In genomic region chr18:25137133-25137472, GRCh38 we compare ENCODE assay signal across 16 cellular contexts.
"Had no signal": no experiment of that assay in that cellular context is flagged by ENCODE, and none has a peak within 500 bp of the region (broad histone marks: within the 10 kb centered on the region; RNA-seq: fewer than 3 reads in every experiment).

No MANE protein-coding gene starts in this region.

- H3K4me3 ChIP-seq: body of pancreas, coronary artery, pancreas, tibial nerve had no signal

- H3K4me1 Mint-ChIP-seq: activated naive CD8-positive, alpha-beta T cell treated with anti-CD3 and anti-CD28 coated beads, Interleukin-2, amount 10 ng/mL, durations not matched to agents 7 days and 5 days had no signal

- ATAC-seq: body of pancreas, esophagus mucosa, pancreas, WTC11 had no signal

- H3K27ac Mint-ChIP-seq: activated CD4-positive, alpha-beta memory T cell treated with anti-CD3 and anti-CD28 coated beads for 36 hours; activated naive CD8-positive, alpha-beta T cell treated with anti-CD3 and anti-CD28 coated beads, Interleukin-2, amount 10 ng/mL, durations not matched to agents 7 days and 5 days; stimulated activated naive CD8-positive, alpha-beta T cell treated with anti-CD3 and anti-CD28 coated beads, Interleukin-15, Interleukin-2, amounts not matched to agents 100 ng/mL and 50 ng/mL, for 24 hours had no signal

- H3K9me3 ChIP-seq: body of pancreas, pancreas, tibial nerve had no signal

- H3K4me1 ChIP-seq: body of pancreas, pancreas had no signal

- H3K27me3 Mint-ChIP-seq: activated CD4-positive, alpha-beta memory T cell treated with anti-CD3 and anti-CD28 coated beads for 36 hours; activated naive CD8-positive, alpha-beta T cell treated with anti-CD3 and anti-CD28 coated beads, Interleukin-2, amount 10 ng/mL, durations not matched to agents 7 days and 5 days; stimulated activated naive CD8-positive, alpha-beta T cell treated with anti-CD3 and anti-CD28 coated beads, Interleukin-15, Interleukin-2, amounts not matched to agents 100 ng/mL and 50 ng/mL, for 24 hours had no signal

- H3K27me3 ChIP-seq: body of pancreas, pancreas, tibial nerve had no signal

- H3K4me3 Mint-ChIP-seq: activated CD4-positive, alpha-beta memory T cell treated with anti-CD3 and anti-CD28 coated beads for 36 hours; activated naive CD8-positive, alpha-beta T cell treated with anti-CD3 and anti-CD28 coated beads, Interleukin-2, amount 10 ng/mL, durations not matched to agents 7 days and 5 days; stimulated activated naive CD8-positive, alpha-beta T cell treated with anti-CD3 and anti-CD28 coated beads, Interleukin-15, Interleukin-2, amounts not matched to agents 100 ng/mL and 50 ng/mL, for 24 hours; WTC11 had no signal

- DNase-seq: activated CD4-positive, alpha-beta memory T cell treated with anti-CD3 and anti-CD28 coated beads for 36 hours; activated CD4-positive, alpha-beta T cell treated with anti-CD3 and anti-CD28 coated beads for 4 hours; activated naive CD4-positive, alpha-beta T cell; activated naive CD8-positive, alpha-beta T cell treated with anti-CD3 and anti-CD28 coated beads, Interleukin-2, amount 10 ng/mL, durations not matched to agents 7 days and 5 days; activated T-cell treated with anti-CD3 and anti-CD28 coated beads for 4 hours; body of pancreas; hippocampal formation; pancreas; stimulated activated CD4-positive, alpha-beta T cell treated with anti-CD3 and anti-CD28 coated beads, Interleukin-2, amount 100 ng/mL, for 24 hours had no signal

- H3K27ac ChIP-seq: body of pancreas, pancreas had no signal

- FAIRE-seq: islet of Langerhans, pancreas, urothelium cell line had no signal

- H3K36me3 Mint-ChIP-seq: activated CD4-positive, alpha-beta memory T cell treated with anti-CD3 and anti-CD28 coated beads for 36 hours; activated naive CD8-positive, alpha-beta T cell treated with anti-CD3 and anti-CD28 coated beads, Interleukin-2, amount 10 ng/mL, durations not matched to agents 7 days and 5 days; WTC11 had no signal

- H3K36me3 ChIP-seq: pancreas, tibial nerve had no signal

- H3K9me3 Mint-ChIP-seq: activated CD4-positive, alpha-beta memory T cell treated with anti-CD3 and anti-CD28 coated beads for 36 hours; activated naive CD8-positive, alpha-beta T cell treated with anti-CD3 and anti-CD28 coated beads, Interleukin-2, amount 10 ng/mL, durations not matched to agents 7 days and 5 days; stimulated activated naive CD8-positive, alpha-beta T cell treated with anti-CD3 and anti-CD28 coated beads, Interleukin-15, Interleukin-2, amounts not matched to agents 100 ng/mL and 50 ng/mL, for 24 hours; WTC11 had no signal
